In the genomic region with DNA sequence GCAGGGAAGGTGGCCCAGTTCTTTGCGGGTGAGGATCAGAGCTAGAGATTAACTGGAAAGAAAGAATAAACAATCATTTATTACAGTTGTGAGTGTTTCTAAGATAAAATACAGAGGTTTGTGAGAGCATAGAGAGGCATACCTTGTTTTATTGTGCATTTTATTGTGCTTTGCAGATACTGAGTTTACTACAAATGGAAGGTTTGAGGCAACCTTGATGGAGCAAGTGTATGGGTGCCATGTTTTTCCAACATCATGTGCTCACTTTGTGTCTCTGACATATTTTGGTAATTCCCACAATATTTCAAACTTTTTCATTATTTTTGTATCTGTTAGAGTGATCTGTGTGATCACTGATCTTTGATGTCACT, we compare ENCODE assay signal across 8 cellular contexts. TPM values are rescaled to one million over a fixed set of nuclear protein-coding genes. Genes with fewer than 3 reads are reported as not detected.
A peak's percentile ranks its signal among the peaks of the same experiment; 100 is the strongest.
DNase-seq lines count a peak whose midpoint lies in the region; FAIRE-seq and TF ChIP-seq lines count a peak whose summit lies in the region.

No MANE protein-coding gene starts in this region.

- no peaks in the 10 kb centered on the region for H3K4me1 ChIP-seq in ES-I3 (ENCODE audit: insufficient read depth, low read length)
- H3K4me1 ChIP-seq in OCI-LY3 (ENCODE audit: low read length) = peaks cover 14% of the 10 kb centered on the region
- peaks cover 11% of the 10 kb centered on the region for H3K4me1 ChIP-seq in endothelial cell of umbilical vein (ENCODE audit: control insufficient read depth, extremely low read depth, insufficient read depth, low read length)
- peaks cover 0 to 2% of the 10 kb centered on the region in 2 experiments for H3K4me1 ChIP-seq in trophoblast cell (ENCODE audit: control insufficient read depth in 1 of 2, insufficient read depth in 2 of 2, low read length in 2 of 2)

- H3K9me1 ChIP-seq in endothelial cell of umbilical vein (replicated peaks; ENCODE audit: control insufficient read depth, extremely low read depth, insufficient read depth, low read length) = no peaks in the 10 kb centered on the region

- H3K4me2 ChIP-seq in OCI-LY3 (ENCODE audit: low read length) = peak overlapping the region; percentile 95
- H3K4me2 ChIP-seq in endothelial cell of umbilical vein (ENCODE audit: insufficient read depth, low read length) = peak overlapping the region; percentile 93
- H3K4me2 ChIP-seq in trophoblast cell (ENCODE audit: low read length) = peak overlapping the region; percentile 77

- H3K4me3 ChIP-seq in OCI-LY3 (ENCODE audit: low read length) (peak overlapping the region; percentile 87), endothelial cell of umbilical vein (replicated peaks in 1 of 3; ENCODE audit: insufficient read depth in 1 of 3, low read depth in 1 of 3, low read length in 3 of 3) (peak overlapping the region; percentile 66 to 93 (median 68)), trophoblast cell (ENCODE audit: low read depth, low read length) (no peak overlapping the region)

- CTCF ChIA-PET in endothelial cell of umbilical vein (lab: Charles Lee) = interaction anchor here (0.9 to 2.8 kb wide), 4 partner anchors 27 to 203 kb away, joined by 4 to 26 read pairs (median 4); a partner anchor contains a TSS

- H3K9ac ChIP-seq in ES-I3 (ENCODE audit: low read depth, low read length) = peak overlapping the region; percentile 84
- peak overlapping the region; percentile 83 for H3K9ac ChIP-seq in OCI-LY3 (ENCODE audit: low read length)
- H3K9ac ChIP-seq in endothelial cell of umbilical vein (replicated peaks; ENCODE audit: extremely low read depth, insufficient read depth, low read length) = peak overlapping the region; percentile 97
- H3K9ac ChIP-seq in trophoblast cell (ENCODE audit: low read length) = no peak overlapping the region

- no CpG with 5 or more reads among the region's 1 CpG for WGBS in trophoblast cell (ENCODE audit: extremely low coverage, insufficient coverage, insufficient read length)

- FAIRE-seq in endothelial cell of umbilical vein (lab: Jason Lieb, UNC) = no peak

- no peaks in the 10 kb centered on the region for H3K27me3 ChIP-seq in OCI-LY3 (ENCODE audit: low read depth, low read length)
- no peaks in the 10 kb centered on the region for H3K27me3 ChIP-seq in endothelial cell of umbilical vein (ENCODE audit: control insufficient read depth in 2 of 2, insufficient read depth in 2 of 2, low read length in 2 of 2)
- H3K27me3 ChIP-seq in trophoblast cell (ENCODE audit: insufficient read depth, low read length) = no peaks in the 10 kb centered on the region

- H3K27ac ChIP-seq in OCI-LY3 (ENCODE audit: low read length) (0 out of 2 replicates have a peak overlapping the region, but pooled peaks have one; percentile 80), endothelial cell of umbilical vein (ENCODE audit: insufficient read depth, low read depth, low read length) (peak overlapping the region; percentile 92), trophoblast cell (ENCODE audit: low read depth, low read length) (no peak overlapping the region)

- H2AFZ ChIP-seq in OCI-LY3 (ENCODE audit: low read depth, low read length) = peak overlapping the region; percentile 89; the same call in 1 of the 2 replicates
- peak overlapping the region; percentile 80 for H2AFZ ChIP-seq in endothelial cell of umbilical vein (ENCODE audit: low read depth, low read length)
- no peak overlapping the region for H2AFZ ChIP-seq in trophoblast cell (ENCODE audit: insufficient read depth, low read length, poor library complexity)

- no peak overlapping the region for H4K12ac ChIP-seq in trophoblast cell (ENCODE audit: low read depth, low read length)

- dilution Hi-C loops in endothelial cell of umbilical vein (cut with MboI; ENCODE audit: extremely low pct_ligation_motif_present, low sequenced_read_pairs) = no loop called here

- no peak overlapping the region for H2AK5ac ChIP-seq in trophoblast cell (ENCODE audit: low read length)

- no peak overlapping the region for H3K18ac ChIP-seq in trophoblast cell (ENCODE audit: low read length)

- POLR2A ChIA-PET in endothelial cell of umbilical vein (lab: Charles Lee) = interaction anchor here (1.3 kb wide), 1 partner anchor 32 kb away, joined by 9 read pairs; a partner anchor contains a TSS

- H3K79me2 ChIP-seq in OCI-LY3 (ENCODE audit: low read length) (peaks cover 25% of the 10 kb centered on the region), endothelial cell of umbilical vein (ENCODE audit: control insufficient read depth, insufficient read depth, low read length) (peaks cover 16% of the 10 kb centered on the region), trophoblast cell (ENCODE audit: control insufficient read depth, insufficient read depth, low read length, poor library complexity) (no peaks in the 10 kb centered on the region)

- no peak overlapping the region for H3K4ac ChIP-seq in trophoblast cell (ENCODE audit: low read depth, low read length)

- TF ChIP-seq POLR2A in endothelial cell of umbilical vein (IDR thresholded peaks at IDR 0.05; ENCODE audit: low read depth, low read length) = no peak

- H3K79me1 ChIP-seq in trophoblast cell (ENCODE audit: low read length) = peaks cover 3% of the 10 kb centered on the region

- H2BK12ac ChIP-seq in trophoblast cell (ENCODE audit: low read length) = no peak overlapping the region

- intact Hi-C loops in endothelial cell of umbilical vein (cut with micrococcal nuclease) = loop anchor here (1.0 to 10.0 kb wide), 3 partner anchors 31 to 1859 kb away; no protein-coding TSS in a partner anchor

- DNase-seq in endothelial cell of umbilical vein (ENCODE audit: low read depth, low spot score) (no peak), trophoblast cell (no peak), NOMO-1 treated with dmso at 0.1 percent for 144 hours (lab: John Stamatoyannopoulos, UW; ENCODE audit: unreplicated experiment) (no peak), GOT3 (lab: John Stamatoyannopoulos, UW) (no peak), NCI-H446 (lab: John Stamatoyannopoulos, UW) (no peak)
- no peak for DNase-seq in stimulated activated CD4-positive, alpha-beta T cell treated with anti-CD3 and anti-CD28 coated beads, Interleukin-2, amount 100 ng/mL, for 24 hours

- no peaks in the 10 kb centered on the region for H3K9me3 ChIP-seq in ES-I3 (ENCODE audit: control insufficient read depth, insufficient read depth, low read length)
- H3K9me3 ChIP-seq in OCI-LY3 (ENCODE audit: insufficient read depth, low read length) = no peaks in the 10 kb centered on the region
- H3K9me3 ChIP-seq in endothelial cell of umbilical vein (replicated peaks; ENCODE audit: control insufficient read depth, insufficient read depth, low read length) = no peaks in the 10 kb centered on the region
- H3K9me3 ChIP-seq in trophoblast cell (ENCODE audit: insufficient read depth, low read depth, low read length) = no peaks in the 10 kb centered on the region

- no peak overlapping the region for H4K91ac ChIP-seq in trophoblast cell (ENCODE audit: low read depth, low read length)

- TF ChIP-seq CTCF in OCI-LY3 (IDR thresholded peaks at IDR 0.05; ENCODE audit: low read depth, low read length) (no peak), endothelial cell of umbilical vein (IDR thresholded peaks at IDR 0.05; ENCODE audit: extremely low read depth in 1 of 2, insufficient read depth in 1 of 2, low read depth in 1 of 2, low read length in 2 of 2) (no peak)

- H3K23ac ChIP-seq in trophoblast cell (ENCODE audit: low read length) = no peak overlapping the region

- peak overlapping the region; percentile 46 for H4K8ac ChIP-seq in trophoblast cell (ENCODE audit: low read depth, low read length)

- H4K20me1 ChIP-seq in OCI-LY3 (ENCODE audit: insufficient read depth, low read length) = no peaks in the 10 kb centered on the region
- H4K20me1 ChIP-seq in endothelial cell of umbilical vein (replicated peaks; ENCODE audit: control insufficient read depth, extremely low read depth, insufficient read depth, low read length) = no peaks in the 10 kb centered on the region

- no peak overlapping the region for H3K14ac ChIP-seq in trophoblast cell (ENCODE audit: low read length)

- no peak overlapping the region for H2BK120ac ChIP-seq in trophoblast cell (ENCODE audit: insufficient read depth, low read length, poor library complexity)

- no peak overlapping the region for H2BK5ac ChIP-seq in trophoblast cell (ENCODE audit: low read depth, low read length, poor library complexity)

- no TSS peak for BruUV-seq in endothelial cell of umbilical vein (replicated peaks; lab: Mats Ljungman, UMichigan)

- H3K36me3 ChIP-seq in ES-I3 (ENCODE audit: insufficient read depth, low read length) (no peaks in the 10 kb centered on the region), OCI-LY3 (replicated peaks; ENCODE audit: low read depth, low read length) (peaks cover 5% of the 10 kb centered on the region), endothelial cell of umbilical vein (ENCODE audit: control insufficient read depth in 2 of 2, extremely low read depth in 1 of 2, insufficient read depth in 2 of 2, low read length in 2 of 2) (no peaks in the 10 kb centered on the region), trophoblast cell (ENCODE audit: control insufficient read depth in 1 of 2, insufficient read depth in 2 of 2, low read length in 2 of 2) (peaks cover 0 to 3% of the 10 kb centered on the region in 2 experiments)

RNA-seq across cellular contexts. Expression of a gene that starts 0.7 kb away (rescaled TPM):
- total RNA-seq in endothelial cell of umbilical vein = 5.0 and 6.5 TPM in 2 replicates
- 2.1 and 2.2 TPM in 2 replicates for polyA plus RNA-seq in endothelial cell of umbilical vein
- 2.8 and 3.7 TPM in 2 replicates for polyA plus RNA-seq in endothelial cell of umbilical vein (2011; cell fraction: cytosol; rRNA removed)
- 8.8 and 12.9 TPM in 2 replicates for polyA plus RNA-seq in endothelial cell of umbilical vein (2011; cell fraction: nucleus; rRNA removed)
- polyA plus RNA-seq in endothelial cell of umbilical vein (2012) = 2.6 and 5.3 TPM in 2 replicates
- 2.9 and 5.3 TPM in 2 replicates for polyA minus RNA-seq in endothelial cell of umbilical vein
- polyA minus RNA-seq in endothelial cell of umbilical vein (2011; cell fraction: cytosol; rRNA and poly(A)+ RNA removed) = 12.3 TPM
- 4.4 and 10.0 TPM in 2 replicates for polyA minus RNA-seq in endothelial cell of umbilical vein (2011; cell fraction: nucleus; rRNA and poly(A)+ RNA removed)
- polyA plus RNA-seq in trophoblast cell (2013) = 4.2 and 4.5 TPM in 2 replicates

RNA-seq across cellular contexts. Expression of a gene that starts 32.0 kb away (rescaled TPM):
- 8.6 and 11.6 TPM in 2 replicates for total RNA-seq in endothelial cell of umbilical vein
- polyA plus RNA-seq in endothelial cell of umbilical vein = 4.9 and 5.4 TPM in 2 replicates
- polyA plus RNA-seq in endothelial cell of umbilical vein (2011; cell fraction: cytosol; rRNA removed) = 5.8 and 6.4 TPM in 2 replicates
- polyA plus RNA-seq in endothelial cell of umbilical vein (2011; cell fraction: nucleus; rRNA removed) = 10.9 and 12.9 TPM in 2 replicates
- 14.3 and 19.6 TPM in 2 replicates for polyA plus RNA-seq in endothelial cell of umbilical vein (2012)
- polyA minus RNA-seq in endothelial cell of umbilical vein = 12.6 and 23.3 TPM in 2 replicates
- 8.8 TPM for polyA minus RNA-seq in endothelial cell of umbilical vein (2011; cell fraction: cytosol; rRNA and poly(A)+ RNA removed)
- polyA minus RNA-seq in endothelial cell of umbilical vein (2011; cell fraction: nucleus; rRNA and poly(A)+ RNA removed) = 6.1 and 9.2 TPM in 2 replicates
- polyA plus RNA-seq in trophoblast cell (2013) = 3.7 and 4.1 TPM in 2 replicates

RNA-seq across cellular contexts. Expression of a gene that starts 41.2 kb away (rescaled TPM):
- 81.6 and 90.1 TPM in 2 replicates for total RNA-seq in endothelial cell of umbilical vein
- polyA plus RNA-seq in endothelial cell of umbilical vein = 65.3 and 69.1 TPM in 2 replicates
- polyA plus RNA-seq in endothelial cell of umbilical vein (2011; cell fraction: cytosol; rRNA removed) = 79.2 and 93.5 TPM in 2 replicates
- polyA plus RNA-seq in endothelial cell of umbilical vein (2011; cell fraction: nucleus; rRNA removed) = 47.3 and 49.7 TPM in 2 replicates
- polyA plus RNA-seq in endothelial cell of umbilical vein (2012) = 62.1 and 83.9 TPM in 2 replicates
- 54.9 and 57.6 TPM in 2 replicates for polyA minus RNA-seq in endothelial cell of umbilical vein
- 88.5 TPM for polyA minus RNA-seq in endothelial cell of umbilical vein (2011; cell fraction: cytosol; rRNA and poly(A)+ RNA removed)
- polyA minus RNA-seq in endothelial cell of umbilical vein (2011; cell fraction: nucleus; rRNA and poly(A)+ RNA removed) = 19.9 and 35.9 TPM in 2 replicates
- polyA plus RNA-seq in trophoblast cell (2013) = 122 and 126 TPM in 2 replicates
